ENCODE assay signal across 1 cellular context in the genomic region with DNA sequence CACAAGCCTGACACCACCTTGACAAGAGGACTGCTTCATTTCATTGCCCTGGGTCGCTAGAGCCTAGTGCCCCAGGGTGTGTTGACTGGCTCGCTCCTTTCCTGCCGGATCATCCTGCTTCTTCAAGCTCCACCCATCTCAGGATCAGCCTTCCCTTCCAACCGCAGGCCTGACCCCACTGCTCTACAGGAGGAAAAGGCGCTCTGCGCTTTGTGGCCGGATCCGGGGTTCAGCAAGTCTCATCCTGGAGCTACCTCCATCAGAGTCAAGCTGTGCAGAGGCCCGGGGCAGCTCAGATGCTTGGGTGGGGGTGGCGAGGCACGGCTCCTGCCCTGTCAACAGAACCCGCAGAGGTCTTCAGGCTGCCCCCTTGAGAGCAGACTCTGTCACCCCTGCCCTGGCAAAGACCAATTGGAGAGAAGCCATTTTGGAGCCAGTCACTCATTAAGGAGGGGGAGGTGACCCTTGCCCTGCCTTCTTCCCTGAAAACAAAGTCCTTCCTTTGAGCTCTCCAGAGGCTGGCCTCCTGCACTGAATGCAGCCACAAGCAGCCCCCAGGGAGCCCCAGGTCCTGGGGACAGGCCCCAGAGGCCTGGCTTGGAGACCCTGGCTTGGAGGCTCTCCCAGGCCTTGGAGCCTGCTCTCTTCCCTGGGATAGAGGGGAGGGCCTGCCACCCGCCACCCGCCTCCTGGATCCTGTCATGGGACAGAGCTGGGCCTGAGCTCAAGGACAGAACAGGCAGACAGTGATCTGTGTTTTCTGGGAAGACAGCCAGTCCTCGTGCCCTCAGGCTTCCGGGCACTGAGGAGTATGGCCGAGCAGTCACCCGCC.
TF ChIP-seq lines count a peak whose summit lies in the region.

No MANE protein-coding gene starts in this region.

TF ChIP-seq in HepG2, 621 proteins besides CTCF, POLR2A, EP300 and RAD21 (continued from another document and continues in another):
- TF ChIP-seq SPEN (CRISPR knock-in tag; IDR thresholded peaks at IDR 0.05; ENCODE audit: low read depth) (no peak), FOXK2 (IDR thresholded peaks at IDR 0.05) (no peak), POLR2AphosphoS5 (IDR thresholded peaks at IDR 0.05; ENCODE audit: low read depth, low read length) (no peak), TOE1 (CRISPR knock-in tag; IDR thresholded peaks at IDR 0.05) (no peak), TGIF2 (CRISPR knock-in tag; IDR thresholded peaks at IDR 0.05) (no peak), ZNF17 (CRISPR knock-in tag; IDR thresholded peaks at IDR 0.05) (no peak), ZNF577 (CRISPR knock-in tag; IDR thresholded peaks at IDR 0.05; ENCODE audit: borderline replicate concordance, low read depth) (no peak), FOXJ3 (CRISPR knock-in tag; IDR thresholded peaks at IDR 0.05; ENCODE audit: borderline replicate concordance) (no peak), ZFP41 (CRISPR knock-in tag; IDR thresholded peaks at IDR 0.05; ENCODE audit: borderline replicate concordance) (no peak), ZNF274 (CRISPR knock-in tag; IDR thresholded peaks at IDR 0.05) (no peak), CAMTA2 (CRISPR knock-in tag; IDR thresholded peaks at IDR 0.05; ENCODE audit: borderline replicate concordance) (0 out of 2 replicates have a peak, but pooled peaks have one; percentile 48), NCOR1 (IDR thresholded peaks at IDR 0.05; ENCODE audit: borderline replicate concordance, low read length) (no peak), SMC3 (IDR thresholded peaks at IDR 0.05; ENCODE audit: low read length) (no peak), PITX1 (CRISPR knock-in tag; IDR thresholded peaks at IDR 0.05) (no peak), SNAPC2 (CRISPR knock-in tag; IDR thresholded peaks at IDR 0.05) (0 out of 2 replicates have a peak, but pooled peaks have one; percentile 33), ZNF879 (CRISPR knock-in tag; IDR thresholded peaks at IDR 0.05) (no peak), ZBTB21 (CRISPR knock-in tag; IDR thresholded peaks at IDR 0.05) (no peak), SP140L (CRISPR knock-in tag; IDR thresholded peaks at IDR 0.05; ENCODE audit: borderline replicate concordance) (no peak), ATM (IDR thresholded peaks at IDR 0.05; ENCODE audit: borderline replicate concordance) (no peak), ZNF282 (IDR thresholded peaks at IDR 0.05; ENCODE audit: partially characterized antibody) (no peak), REPIN1 (CRISPR knock-in tag; IDR thresholded peaks at IDR 0.05; ENCODE audit: borderline replicate concordance, low read depth) (no peak), ZNF44 (CRISPR knock-in tag; IDR thresholded peaks at IDR 0.05) (no peak), SOX13 (IDR thresholded peaks at IDR 0.05) (no peak), SOX13 (CRISPR knock-in tag; conservative IDR thresholded peaks at IDR 0.05 in 1 of 2, IDR thresholded peaks at IDR 0.05 in 1 of 2) (no peak; a peak in 1 of 4 replicates), GABPA (IDR thresholded peaks at IDR 0.05; ENCODE audit: low read depth, low read length) (no peak), GABPA (CRISPR knock-in tag; IDR thresholded peaks at IDR 0.05; ENCODE audit: low read depth) (no peak), GLI4 (CRISPR knock-in tag; IDR thresholded peaks at IDR 0.05; ENCODE audit: borderline replicate concordance) (no peak), REXO4 (CRISPR knock-in tag; IDR thresholded peaks at IDR 0.05; ENCODE audit: borderline replicate concordance) (no peak), WIZ (CRISPR knock-in tag; IDR thresholded peaks at IDR 0.05) (no peak), RARA (CRISPR knock-in tag; IDR thresholded peaks at IDR 0.05) (0 out of 2 replicates have a peak, but pooled peaks have one; percentile 5), SALL2 (CRISPR knock-in tag; IDR thresholded peaks at IDR 0.05) (no peak), MTA1 (CRISPR knock-in tag; IDR thresholded peaks at IDR 0.05; ENCODE audit: borderline replicate concordance) (no peak), ZNF703 (CRISPR knock-in tag; IDR thresholded peaks at IDR 0.05; ENCODE audit: borderline replicate concordance) (no peak), ZNF605 (CRISPR knock-in tag; IDR thresholded peaks at IDR 0.05) (no peak), ZNF891 (CRISPR knock-in tag; IDR thresholded peaks at IDR 0.05) (peak; percentile 36; the same call in 1 of the 2 replicates), NBN (conservative IDR thresholded peaks at IDR 0.05) (no peak)
- TF ChIP-seq, protein P1, sequence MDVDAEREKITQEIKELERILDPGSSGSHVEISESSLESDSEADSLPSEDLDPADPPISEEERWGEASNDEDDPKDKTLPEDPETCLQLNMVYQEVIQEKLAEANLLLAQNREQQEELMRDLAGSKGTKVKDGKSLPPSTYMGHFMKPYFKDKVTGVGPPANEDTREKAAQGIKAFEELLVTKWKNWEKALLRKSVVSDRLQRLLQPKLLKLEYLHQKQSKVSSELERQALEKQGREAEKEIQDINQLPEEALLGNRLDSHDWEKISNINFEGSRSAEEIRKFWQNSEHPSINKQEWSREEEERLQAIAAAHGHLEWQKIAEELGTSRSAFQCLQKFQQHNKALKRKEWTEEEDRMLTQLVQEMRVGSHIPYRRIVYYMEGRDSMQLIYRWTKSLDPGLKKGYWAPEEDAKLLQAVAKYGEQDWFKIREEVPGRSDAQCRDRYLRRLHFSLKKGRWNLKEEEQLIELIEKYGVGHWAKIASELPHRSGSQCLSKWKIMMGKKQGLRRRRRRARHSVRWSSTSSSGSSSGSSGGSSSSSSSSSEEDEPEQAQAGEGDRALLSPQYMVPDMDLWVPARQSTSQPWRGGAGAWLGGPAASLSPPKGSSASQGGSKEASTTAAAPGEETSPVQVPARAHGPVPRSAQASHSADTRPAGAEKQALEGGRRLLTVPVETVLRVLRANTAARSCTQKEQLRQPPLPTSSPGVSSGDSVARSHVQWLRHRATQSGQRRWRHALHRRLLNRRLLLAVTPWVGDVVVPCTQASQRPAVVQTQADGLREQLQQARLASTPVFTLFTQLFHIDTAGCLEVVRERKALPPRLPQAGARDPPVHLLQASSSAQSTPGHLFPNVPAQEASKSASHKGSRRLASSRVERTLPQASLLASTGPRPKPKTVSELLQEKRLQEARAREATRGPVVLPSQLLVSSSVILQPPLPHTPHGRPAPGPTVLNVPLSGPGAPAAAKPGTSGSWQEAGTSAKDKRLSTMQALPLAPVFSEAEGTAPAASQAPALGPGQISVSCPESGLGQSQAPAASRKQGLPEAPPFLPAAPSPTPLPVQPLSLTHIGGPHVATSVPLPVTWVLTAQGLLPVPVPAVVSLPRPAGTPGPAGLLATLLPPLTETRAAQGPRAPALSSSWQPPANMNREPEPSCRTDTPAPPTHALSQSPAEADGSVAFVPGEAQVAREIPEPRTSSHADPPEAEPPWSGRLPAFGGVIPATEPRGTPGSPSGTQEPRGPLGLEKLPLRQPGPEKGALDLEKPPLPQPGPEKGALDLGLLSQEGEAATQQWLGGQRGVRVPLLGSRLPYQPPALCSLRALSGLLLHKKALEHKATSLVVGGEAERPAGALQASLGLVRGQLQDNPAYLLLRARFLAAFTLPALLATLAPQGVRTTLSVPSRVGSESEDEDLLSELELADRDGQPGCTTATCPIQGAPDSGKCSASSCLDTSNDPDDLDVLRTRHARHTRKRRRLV (CRISPR knock-in tag; IDR thresholded peaks at IDR 0.05): no peak
- TF ChIP-seq, protein P2, sequence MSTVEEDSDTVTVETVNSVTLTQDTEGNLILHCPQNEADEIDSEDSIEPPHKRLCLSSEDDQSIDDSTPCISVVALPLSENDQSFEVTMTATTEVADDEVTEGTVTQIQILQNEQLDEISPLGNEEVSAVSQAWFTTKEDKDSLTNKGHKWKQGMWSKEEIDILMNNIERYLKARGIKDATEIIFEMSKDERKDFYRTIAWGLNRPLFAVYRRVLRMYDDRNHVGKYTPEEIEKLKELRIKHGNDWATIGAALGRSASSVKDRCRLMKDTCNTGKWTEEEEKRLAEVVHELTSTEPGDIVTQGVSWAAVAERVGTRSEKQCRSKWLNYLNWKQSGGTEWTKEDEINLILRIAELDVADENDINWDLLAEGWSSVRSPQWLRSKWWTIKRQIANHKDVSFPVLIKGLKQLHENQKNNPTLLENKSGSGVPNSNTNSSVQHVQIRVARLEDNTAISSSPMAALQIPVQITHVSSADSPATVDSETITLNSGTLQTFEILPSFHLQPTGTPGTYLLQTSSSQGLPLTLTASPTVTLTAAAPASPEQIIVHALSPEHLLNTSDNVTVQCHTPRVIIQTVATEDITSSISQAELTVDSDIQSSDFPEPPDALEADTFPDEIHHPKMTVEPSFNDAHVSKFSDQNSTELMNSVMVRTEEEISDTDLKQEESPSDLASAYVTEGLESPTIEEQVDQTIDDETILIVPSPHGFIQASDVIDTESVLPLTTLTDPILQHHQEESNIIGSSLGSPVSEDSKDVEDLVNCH (CRISPR knock-in tag; IDR thresholded peaks at IDR 0.05): no peak
- TF ChIP-seq, protein P3, sequence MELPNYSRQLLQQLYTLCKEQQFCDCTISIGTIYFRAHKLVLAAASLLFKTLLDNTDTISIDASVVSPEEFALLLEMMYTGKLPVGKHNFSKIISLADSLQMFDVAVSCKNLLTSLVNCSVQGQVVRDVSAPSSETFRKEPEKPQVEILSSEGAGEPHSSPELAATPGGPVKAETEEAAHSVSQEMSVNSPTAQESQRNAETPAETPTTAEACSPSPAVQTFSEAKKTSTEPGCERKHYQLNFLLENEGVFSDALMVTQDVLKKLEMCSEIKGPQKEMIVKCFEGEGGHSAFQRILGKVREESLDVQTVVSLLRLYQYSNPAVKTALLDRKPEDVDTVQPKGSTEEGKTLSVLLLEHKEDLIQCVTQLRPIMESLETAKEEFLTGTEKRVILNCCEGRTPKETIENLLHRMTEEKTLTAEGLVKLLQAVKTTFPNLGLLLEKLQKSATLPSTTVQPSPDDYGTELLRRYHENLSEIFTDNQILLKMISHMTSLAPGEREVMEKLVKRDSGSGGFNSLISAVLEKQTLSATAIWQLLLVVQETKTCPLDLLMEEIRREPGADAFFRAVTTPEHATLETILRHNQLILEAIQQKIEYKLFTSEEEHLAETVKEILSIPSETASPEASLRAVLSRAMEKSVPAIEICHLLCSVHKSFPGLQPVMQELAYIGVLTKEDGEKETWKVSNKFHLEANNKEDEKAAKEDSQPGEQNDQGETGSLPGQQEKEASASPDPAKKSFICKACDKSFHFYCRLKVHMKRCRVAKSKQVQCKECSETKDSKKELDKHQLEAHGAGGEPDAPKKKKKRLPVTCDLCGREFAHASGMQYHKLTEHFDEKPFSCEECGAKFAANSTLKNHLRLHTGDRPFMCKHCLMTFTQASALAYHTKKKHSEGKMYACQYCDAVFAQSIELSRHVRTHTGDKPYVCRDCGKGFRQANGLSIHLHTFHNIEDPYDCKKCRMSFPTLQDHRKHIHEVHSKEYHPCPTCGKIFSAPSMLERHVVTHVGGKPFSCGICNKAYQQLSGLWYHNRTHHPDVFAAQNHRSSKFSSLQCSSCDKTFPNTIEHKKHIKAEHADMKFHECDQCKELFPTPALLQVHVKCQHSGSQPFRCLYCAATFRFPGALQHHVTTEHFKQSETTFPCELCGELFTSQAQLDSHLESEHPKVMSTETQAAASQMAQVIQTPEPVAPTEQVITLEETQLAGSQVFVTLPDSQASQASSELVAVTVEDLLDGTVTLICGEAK (IDR thresholded peaks at IDR 0.05): no peak
- TF ChIP-seq, protein P3 (CRISPR knock-in tag; IDR thresholded peaks at IDR 0.05): no peak
- TF ChIP-seq, protein P4, sequence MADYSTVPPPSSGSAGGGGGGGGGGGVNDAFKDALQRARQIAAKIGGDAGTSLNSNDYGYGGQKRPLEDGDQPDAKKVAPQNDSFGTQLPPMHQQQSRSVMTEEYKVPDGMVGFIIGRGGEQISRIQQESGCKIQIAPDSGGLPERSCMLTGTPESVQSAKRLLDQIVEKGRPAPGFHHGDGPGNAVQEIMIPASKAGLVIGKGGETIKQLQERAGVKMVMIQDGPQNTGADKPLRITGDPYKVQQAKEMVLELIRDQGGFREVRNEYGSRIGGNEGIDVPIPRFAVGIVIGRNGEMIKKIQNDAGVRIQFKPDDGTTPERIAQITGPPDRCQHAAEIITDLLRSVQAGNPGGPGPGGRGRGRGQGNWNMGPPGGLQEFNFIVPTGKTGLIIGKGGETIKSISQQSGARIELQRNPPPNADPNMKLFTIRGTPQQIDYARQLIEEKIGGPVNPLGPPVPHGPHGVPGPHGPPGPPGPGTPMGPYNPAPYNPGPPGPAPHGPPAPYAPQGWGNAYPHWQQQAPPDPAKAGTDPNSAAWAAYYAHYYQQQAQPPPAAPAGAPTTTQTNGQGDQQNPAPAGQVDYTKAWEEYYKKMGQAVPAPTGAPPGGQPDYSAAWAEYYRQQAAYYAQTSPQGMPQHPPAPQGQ (CRISPR knock-in tag; IDR thresholded peaks at IDR 0.05; ENCODE audit: borderline replicate concordance): no peak
- TF ChIP-seq, protein P5, sequence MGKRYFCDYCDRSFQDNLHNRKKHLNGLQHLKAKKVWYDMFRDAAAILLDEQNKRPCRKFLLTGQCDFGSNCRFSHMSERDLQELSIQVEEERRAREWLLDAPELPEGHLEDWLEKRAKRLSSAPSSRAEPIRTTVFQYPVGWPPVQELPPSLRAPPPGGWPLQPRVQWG (CRISPR knock-in tag; IDR thresholded peaks at IDR 0.05; ENCODE audit: borderline replicate concordance, low read depth): no peak
